ENCODE assay signal across 1 cellular context in genomic region chr14:35292051-35292769, GRCh38.
TF ChIP-seq lines count a peak whose summit lies in the region.

Gene PSMA6 (plus strand): TSS chr14:35292382. CDS start chr14:35292477, 95 bp downstream.

TF ChIP-seq in SK-N-SH, 30 proteins besides CTCF, POLR2A, EP300 and RAD21 (continued from another document):
- no peak for TF ChIP-seq ZBTB33 (IDR thresholded peaks at IDR 0.05; ENCODE audit: borderline replicate concordance, low read depth)
- TF ChIP-seq SIN3A (IDR thresholded peaks at IDR 0.05; ENCODE audit: borderline replicate concordance, low read depth, low read length): peak; percentile 85; the same call in 1 of the 2 replicates
- no peak for TF ChIP-seq IRF3 (IDR thresholded peaks at IDR 0.05; ENCODE audit: low read depth, low read length)
- TF ChIP-seq FOXM1 (IDR thresholded peaks at IDR 0.05; ENCODE audit: low read depth): no peak
- TF ChIP-seq MEF2A (IDR thresholded peaks at IDR 0.05; ENCODE audit: borderline replicate concordance, low read depth): no peak
- no peak for TF ChIP-seq NFIC (IDR thresholded peaks at IDR 0.05; ENCODE audit: borderline replicate concordance)
- peak; percentile 71 for TF ChIP-seq NRF1 (IDR thresholded peaks at IDR 0.05; ENCODE audit: low read depth, low read length)
- peak; percentile 91 for TF ChIP-seq MAX (IDR thresholded peaks at IDR 0.05; ENCODE audit: low read depth)
- TF ChIP-seq GABPA (IDR thresholded peaks at IDR 0.05; ENCODE audit: low read depth): peak; percentile 99
TF ChIP-seq in SK-N-SH: peak in this region for 10.
